18 cellular contexts compared by ENCODE assay signal in genomic region chr10:61283066-61283465, GRCh38.
DNase-seq lines count a peak whose midpoint lies in the region; ATAC-seq and TF ChIP-seq lines count a peak whose summit lies in the region.
"Had no signal": no experiment of that assay in that cellular context is flagged by ENCODE, and none has a peak within 500 bp of the region (broad histone marks: within the 10 kb centered on the region; RNA-seq: fewer than 3 reads in every experiment).

No MANE protein-coding gene starts in this region.

- no peaks in the 10 kb centered on the region for H3K36me3 ChIP-seq in SJCRH30

- TF ChIP-seq CTCF in activated CD8-positive, alpha-beta T cell treated with anti-CD3 and anti-CD28 coated beads for 36 hours (IDR thresholded peaks at IDR 0.05) = no peak

- no peaks in the 10 kb centered on the region for H3K36me3 Mint-ChIP-seq in activated CD8-positive, alpha-beta T cell treated with anti-CD3 and anti-CD28 coated beads for 36 hours (ENCODE audit: low read depth)
- H3K36me3 Mint-ChIP-seq in activated CD8-positive, alpha-beta T cell treated with anti-CD3 and anti-CD28 coated beads, Interleukin-2, amount 10 ng/mL, durations not matched to agents 7 days and 5 days (ENCODE audit: low read depth) = peaks cover 12% of the 10 kb centered on the region

- 0 out of 2 replicates have a peak, but pooled peaks cover 3% of the 10 kb centered on the region for H3K4me1 ChIP-seq in SJCRH30

- intact Hi-C loops in activated CD8-positive, alpha-beta T cell treated with anti-CD3 and anti-CD28 coated beads for 36 hours (cut with micrococcal nuclease) = loop anchor here (5.0 to 10.0 kb wide), 2 partner anchors 128 to 466 kb away; no protein-coding TSS in a partner anchor
- intact Hi-C loops in sciatic nerve (cut with DNase I) = loop anchor here (10.0 kb wide), 1 partner anchor 468 kb away; no protein-coding TSS in a partner anchor

- no peaks in the 10 kb centered on the region for H3K27me3 Mint-ChIP-seq in activated CD8-positive, alpha-beta T cell treated with anti-CD3 and anti-CD28 coated beads for 36 hours
- peaks cover 12% of the 10 kb centered on the region for H3K27me3 Mint-ChIP-seq in activated CD8-positive, alpha-beta T cell treated with anti-CD3 and anti-CD28 coated beads, Interleukin-2, amount 10 ng/mL, durations not matched to agents 7 days and 5 days (ENCODE audit: low read depth)

- DNase-seq in activated CD8-positive, alpha-beta T cell treated with anti-CD3 and anti-CD28 coated beads for 36 hours = peak; percentile 6
- DNase-seq in activated CD8-positive, alpha-beta T cell treated with anti-CD3 and anti-CD28 coated beads, Interleukin-2, amount 10 ng/mL, durations not matched to agents 7 days and 5 days = no peak
- DNase-seq in ELR (ENCODE audit: low read depth) (peak; percentile 1), SJCRH30 (peak; percentile 5 to 13), sciatic nerve (ENCODE audit: low spot score) (no peak), LoVo (ENCODE audit: low spot score) (no peak), NCI-H446 (lab: John Stamatoyannopoulos, UW) (no peak), anterior cingulate cortex (lab: John Stamatoyannopoulos, UW) (no peak)
- DNase-seq: COR-L47, EL, NCI-H1048, NCI-H2081, NCI-H510A, NCI-H774, PC-3 had no signal

- H3K27me3 ChIP-seq in SJCRH30 = no peaks in the 10 kb centered on the region

- no peak for ATAC-seq in activated CD8-positive, alpha-beta T cell treated with anti-CD3 and anti-CD28 coated beads for 36 hours
- no peak for ATAC-seq in activated CD8-positive, alpha-beta T cell treated with anti-CD3 and anti-CD28 coated beads, Interleukin-2, amount 10 ng/mL, durations not matched to agents 7 days and 5 days
- ATAC-seq in sciatic nerve = peak; percentile 8

- H3K9me3 Mint-ChIP-seq in activated CD8-positive, alpha-beta T cell treated with anti-CD3 and anti-CD28 coated beads for 36 hours = peaks cover 6% of the 10 kb centered on the region
- peaks cover 8% of the 10 kb centered on the region for H3K9me3 Mint-ChIP-seq in activated CD8-positive, alpha-beta T cell treated with anti-CD3 and anti-CD28 coated beads, Interleukin-2, amount 10 ng/mL, durations not matched to agents 7 days and 5 days (ENCODE audit: insufficient read depth)

- CTCF ChIA-PET in activated CD8-positive, alpha-beta T cell treated with anti-CD3 and anti-CD28 coated beads for 36 hours (lab: Charles Lee) = interaction anchor here (0.9 kb wide), 1 partner anchor 158 kb away, joined by 3 read pairs; no protein-coding TSS in a partner anchor
- CTCF ChIA-PET in activated CD8-positive, alpha-beta T cell treated with anti-CD3 and anti-CD28 coated beads, Interleukin-2, amount 10 ng/mL, durations not matched to agents 7 days and 5 days (lab: Charles Lee) = interaction anchor here (1.0 to 1.4 kb wide), 3 partner anchors 142 to 463 kb away, joined by 3 to 12 read pairs (median 6); no protein-coding TSS in a partner anchor

- no peak overlapping the region for H3K4me3 Mint-ChIP-seq in activated CD8-positive, alpha-beta T cell treated with anti-CD3 and anti-CD28 coated beads for 36 hours
- H3K4me3 Mint-ChIP-seq in activated CD8-positive, alpha-beta T cell treated with anti-CD3 and anti-CD28 coated beads, Interleukin-2, amount 10 ng/mL, durations not matched to agents 7 days and 5 days = no peak overlapping the region

- H3K27ac Mint-ChIP-seq in activated CD8-positive, alpha-beta T cell treated with anti-CD3 and anti-CD28 coated beads for 36 hours = no peak overlapping the region
- H3K27ac Mint-ChIP-seq in activated CD8-positive, alpha-beta T cell treated with anti-CD3 and anti-CD28 coated beads, Interleukin-2, amount 10 ng/mL, durations not matched to agents 7 days and 5 days = no peak overlapping the region

- POLR2A ChIA-PET in activated CD8-positive, alpha-beta T cell treated with anti-CD3 and anti-CD28 coated beads for 36 hours (lab: Charles Lee) = no interaction called here
- POLR2A ChIA-PET in activated CD8-positive, alpha-beta T cell treated with anti-CD3 and anti-CD28 coated beads, Interleukin-2, amount 10 ng/mL, durations not matched to agents 7 days and 5 days (lab: Charles Lee) = no interaction called here

- no peak overlapping the region for H3K4me3 ChIP-seq in SJCRH30

- no peak overlapping the region for H3K27ac ChIP-seq in SJCRH30
- H3K27ac ChIP-seq: C4-2B, HL-60, RWPE1 had no signal

- no peaks in the 10 kb centered on the region for H3K9me3 ChIP-seq in SJCRH30 (replicated peaks)

- H3K4me1 Mint-ChIP-seq in activated CD8-positive, alpha-beta T cell treated with anti-CD3 and anti-CD28 coated beads for 36 hours (ENCODE audit: low read depth) = peaks cover 21% of the 10 kb centered on the region
- peaks cover 46% of the 10 kb centered on the region for H3K4me1 Mint-ChIP-seq in activated CD8-positive, alpha-beta T cell treated with anti-CD3 and anti-CD28 coated beads, Interleukin-2, amount 10 ng/mL, durations not matched to agents 7 days and 5 days (ENCODE audit: low read depth)

Comparison
In these comparisons a context has a peak if more than half of its experiments do, and no peak if none do; other contexts are left out.
1. DNase-seq: peak in activated CD8-positive, alpha-beta T cell treated with anti-CD3 and anti-CD28 coated beads for 36 hours (single experiment), ELR (single experiment) and SJCRH30 (2 of 2); none in activated CD8-positive, alpha-beta T cell treated with anti-CD3 and anti-CD28 coated beads, Interleukin-2, amount 10 ng/mL, durations not matched to agents 7 days and 5 days (single experiment), sciatic nerve (single experiment), LoVo (single experiment), NCI-H446 (0 of 2) and anterior cingulate cortex (0 of 58).